ENCODE assay signal across 11 cellular contexts in the genomic region with DNA sequence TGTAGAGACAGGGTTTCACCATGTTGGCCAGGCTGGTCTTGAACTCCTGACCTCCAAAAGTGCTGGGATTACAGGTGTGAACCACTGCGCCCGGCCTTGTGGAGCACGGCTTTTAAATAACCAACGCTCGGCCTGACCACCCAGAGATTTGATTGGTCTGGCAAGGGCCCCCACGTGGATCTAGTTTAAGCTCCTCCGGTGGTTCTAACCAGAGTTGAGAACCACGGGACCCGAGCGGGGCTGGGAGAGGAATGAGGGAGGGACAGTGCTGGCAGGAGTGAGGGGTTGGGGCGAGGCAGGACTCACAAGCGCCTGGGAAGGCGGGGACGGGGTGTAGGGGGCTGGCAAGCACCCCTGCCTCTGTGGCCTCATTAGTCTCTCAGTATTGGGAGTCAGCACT. TPM values are rescaled to one million over a fixed set of nuclear protein-coding genes. Genes with fewer than 3 reads are reported as not detected.
"Had no signal": no experiment of that assay in that cellular context is flagged by ENCODE, and none has a peak within 500 bp of the region (broad histone marks: within the 10 kb centered on the region; RNA-seq: fewer than 3 reads in every experiment).

No MANE protein-coding gene starts in this region.

- H3K27ac ChIP-seq: body of pancreas, parathyroid adenoma, right atrium auricular region, skin epidermis, tibial nerve had no signal

- H3K27me3 ChIP-seq: body of pancreas, right atrium auricular region had no signal

- ATAC-seq: body of pancreas had no signal

- H3K4me1 ChIP-seq: body of pancreas, parathyroid adenoma had no signal

- DNase-seq: activated CD4-positive, alpha-beta T cell treated with anti-CD3 and anti-CD28 coated beads for 1 hour; body of pancreas; central memory CD4-positive, alpha-beta T cell; cortex of kidney; kidney glomerular epithelial cell; T1000 had no signal

- H3K36me3 ChIP-seq: right atrium auricular region had no signal

- H3K4me3 ChIP-seq: body of pancreas, right atrium auricular region, skin epidermis, tibial nerve had no signal

RNA-seq across cellular contexts. Expression of gene NLRC3, which starts 3.0 kb away (rescaled TPM):
- total RNA-seq: epithelial cell of proximal tubule had no signal
